ENCODE assay signal across 8 cellular contexts in genomic region chr10:17229967-17230682, GRCh38. TPM values are rescaled to one million over a fixed set of nuclear protein-coding genes. Genes with fewer than 3 reads are reported as not detected.
A peak's percentile ranks its signal among the peaks of the same experiment; 100 is the strongest.
DNase-seq lines count a peak whose midpoint lies in the region; ATAC-seq and TF ChIP-seq lines count a peak whose summit lies in the region.

No MANE protein-coding gene starts in this region.

- H3K79me2 ChIP-seq in trophoblast cell (ENCODE audit: control insufficient read depth, insufficient read depth, low read length, poor library complexity) = peaks cover 7% of the 10 kb centered on the region

- H2AFZ ChIP-seq in trophoblast cell (ENCODE audit: insufficient read depth, low read length, poor library complexity) = peak overlapping the region; percentile 38

- DNase-seq in Calu3 (peak; percentile 91), HT1080 (ENCODE audit: low read depth) (peak; percentile 79), RPMI8226 (peak; percentile 95), activated gamma-delta T cell treated with Interleukin-2 at 50 U/mL for 16 hours (peak; percentile 84), glutamatergic neuron (peak; percentile 73), trophoblast cell (no peak), upper lobe of right lung (peak; percentile 95)

- H3K9me3 Mint-ChIP-seq in Calu3 (ENCODE audit: low read depth, unreplicated experiment) = no peaks in the 10 kb centered on the region
- peaks cover 5% of the 10 kb centered on the region for H3K9me3 Mint-ChIP-seq in glutamatergic neuron (ENCODE audit: unreplicated experiment)

- ATAC-seq in GM21367 (IDR thresholded peaks at IDR 0.05; ENCODE audit: unreplicated experiment) = peak; percentile 56
- peak; percentile 79 for ATAC-seq in upper lobe of right lung

- H3K79me1 ChIP-seq in trophoblast cell (ENCODE audit: low read length) = peaks cover 15% of the 10 kb centered on the region

- peak overlapping the region; percentile 13 for H2BK120ac ChIP-seq in trophoblast cell (ENCODE audit: insufficient read depth, low read length, poor library complexity)

- H3K36me3 ChIP-seq in trophoblast cell (ENCODE audit: control insufficient read depth in 1 of 2, insufficient read depth in 2 of 2, low read length in 2 of 2) (peaks cover 12 to 18% of the 10 kb centered on the region in 2 experiments), upper lobe of right lung (peaks cover 45% of the 10 kb centered on the region)

- H3K18ac ChIP-seq in trophoblast cell (ENCODE audit: low read length) = peak overlapping the region; percentile 62

- peaks cover 9% of the 10 kb centered on the region for H3K4me1 Mint-ChIP-seq in Calu3 (ENCODE audit: low read depth, unreplicated experiment)
- H3K4me1 Mint-ChIP-seq in glutamatergic neuron (ENCODE audit: low read depth, unreplicated experiment) = no peaks in the 10 kb centered on the region

- no peak overlapping the region for H2BK5ac ChIP-seq in trophoblast cell (ENCODE audit: low read depth, low read length, poor library complexity)

- H3K27ac ChIP-seq in trophoblast cell (ENCODE audit: low read depth, low read length) (peak overlapping the region; percentile 7), upper lobe of right lung (peak overlapping the region; percentile 98)

- H3K4me3 ChIP-seq in trophoblast cell (ENCODE audit: low read depth, low read length) = peak overlapping the region; percentile 89
- H3K4me3 ChIP-seq in upper lobe of right lung = peak overlapping the region; percentile 90

- CTCF ChIA-PET in Calu3 (lab: Charles Lee) = interaction anchor here (0.5 to 3.0 kb wide), 12 partner anchors 14 to 1797 kb away, joined by 3 to 19 read pairs (median 4); partner anchors contain the start of genes RSU1 and TRDMT1

- H3K4me1 ChIP-seq in trophoblast cell (ENCODE audit: control insufficient read depth in 1 of 2, insufficient read depth in 2 of 2, low read length in 2 of 2) (peaks cover 3 to 12% of the 10 kb centered on the region in 2 experiments), upper lobe of right lung (peaks cover 41% of the 10 kb centered on the region)

- TF ChIP-seq CTCF in Calu3 (IDR thresholded peaks at IDR 0.05; ENCODE audit: unreplicated experiment) (no peak), glutamatergic neuron (IDR thresholded peaks at IDR 0.05; ENCODE audit: partially characterized antibody, unreplicated experiment) (no peak), upper lobe of right lung (IDR thresholded peaks at IDR 0.05) (no peak)

- H3K9ac ChIP-seq in trophoblast cell (ENCODE audit: low read length) = peak overlapping the region; percentile 81

- peak overlapping the region; percentile 8 for H2BK12ac ChIP-seq in trophoblast cell (ENCODE audit: low read length)

- H3K23ac ChIP-seq in trophoblast cell (ENCODE audit: low read length) = no peak overlapping the region

- BruUV-seq in Calu3 (replicated peaks; lab: Mats Ljungman, UMichigan) = no TSS peak

- H4K91ac ChIP-seq in trophoblast cell (ENCODE audit: low read depth, low read length) = peak overlapping the region; percentile 9

- H3K27ac Mint-ChIP-seq in Calu3 (ENCODE audit: unreplicated experiment) (peak overlapping the region; percentile 73), glutamatergic neuron (ENCODE audit: unreplicated experiment) (peak overlapping the region; percentile 76)

- H3K14ac ChIP-seq in trophoblast cell (ENCODE audit: low read length) = peak overlapping the region; percentile 5

- peak overlapping the region; percentile 95 for H3K4me3 Mint-ChIP-seq in Calu3 (ENCODE audit: low read depth, unreplicated experiment)
- H3K4me3 Mint-ChIP-seq in glutamatergic neuron (ENCODE audit: unreplicated experiment) = peak overlapping the region; percentile 89

- peak overlapping the region; percentile 28 for H3K4ac ChIP-seq in trophoblast cell (ENCODE audit: low read depth, low read length)

- peaks cover 2% of the 10 kb centered on the region for H3K9me3 ChIP-seq in trophoblast cell (ENCODE audit: insufficient read depth, low read depth, low read length)
- H3K9me3 ChIP-seq in upper lobe of right lung = no peaks in the 10 kb centered on the region

- no CpG with 5 or more reads among the region's 43 CpGs for WGBS in trophoblast cell (ENCODE audit: extremely low coverage, insufficient coverage, insufficient read length)

- intact Hi-C loops in Calu3 (cut with micrococcal nuclease; ENCODE audit: unreplicated experiment) = loop anchor here (5.0 kb wide), 1 partner anchor 168 kb away; no protein-coding TSS in a partner anchor
- intact Hi-C loops in upper lobe of right lung (cut with DNase I) = no loop called here

- peak overlapping the region; percentile 57 for H4K8ac ChIP-seq in trophoblast cell (ENCODE audit: low read depth, low read length)

- peak overlapping the region; percentile 73 for H3K4me2 ChIP-seq in trophoblast cell (ENCODE audit: low read length)

- H4K12ac ChIP-seq in trophoblast cell (ENCODE audit: low read depth, low read length) = no peak overlapping the region

- no peak overlapping the region for H2AK5ac ChIP-seq in trophoblast cell (ENCODE audit: low read length)

- H3K27me3 ChIP-seq in trophoblast cell (ENCODE audit: insufficient read depth, low read length) (peaks cover 2% of the 10 kb centered on the region), upper lobe of right lung (no peaks in the 10 kb centered on the region)

- H3K27me3 Mint-ChIP-seq in Calu3 (ENCODE audit: unreplicated experiment) (no peaks in the 10 kb centered on the region), glutamatergic neuron (ENCODE audit: unreplicated experiment) (peaks cover 15% of the 10 kb centered on the region)

- H3K36me3 Mint-ChIP-seq in Calu3 (ENCODE audit: insufficient read depth, unreplicated experiment) (peaks cover 78% of the 10 kb centered on the region), glutamatergic neuron (ENCODE audit: unreplicated experiment) (no peaks in the 10 kb centered on the region)

RNA-seq across cellular contexts. Expression of gene VIM, which starts 2.1 kb away (rescaled TPM):
- total RNA-seq in Calu3 (2022) = 318 and 486 TPM in 2 replicates
- 7,505 and 7,948 TPM in 2 replicates for total RNA-seq in HT1080 (2014; rRNA removed; shearing (Covaris generic))
- 6,105 and 6,990 TPM in 2 replicates for polyA plus RNA-seq in HT1080 (2015; cell fraction: cytosol; rRNA removed)
- polyA plus RNA-seq in HT1080 (2015; cell fraction: nucleus; rRNA removed) = 9,396 and 9,476 TPM in 2 replicates
- 106 TPM for total RNA-seq in glutamatergic neuron (ENCODE audit: unreplicated experiment)
- polyA plus RNA-seq in trophoblast cell (2013) = 408 and 429 TPM in 2 replicates
- 1,272 TPM for total RNA-seq in upper lobe of right lung

RNA-seq across cellular contexts. Expression of gene TRDMT1, which starts 28.7 kb away (rescaled TPM):
- total RNA-seq in Calu3 (2022) = 7.9 and 10.3 TPM in 2 replicates
- total RNA-seq in HT1080 (2014; rRNA removed; shearing (Covaris generic)) = 8.2 and 10.3 TPM in 2 replicates
- 9.6 and 13.4 TPM in 2 replicates for polyA plus RNA-seq in HT1080 (2015; cell fraction: cytosol; rRNA removed)
- polyA plus RNA-seq in HT1080 (2015; cell fraction: nucleus; rRNA removed) = 13.4 and 15.8 TPM in 2 replicates
- 8.9 TPM for total RNA-seq in glutamatergic neuron (ENCODE audit: unreplicated experiment)
- 2.7 and 3.1 TPM in 2 replicates for polyA plus RNA-seq in trophoblast cell (2013)
- 9.2 TPM for total RNA-seq in upper lobe of right lung

Comparison
In these comparisons a context has a peak if more than half of its experiments do, and no peak if none do; other contexts are left out.
1. DNase-seq: peak in Calu3 (single experiment), HT1080 (single experiment), RPMI8226 (single experiment), activated gamma-delta T cell treated with Interleukin-2 at 50 U/mL for 16 hours (single experiment), glutamatergic neuron (single experiment) and upper lobe of right lung (single experiment); none in trophoblast cell (0 of 2).